In the genomic region with DNA sequence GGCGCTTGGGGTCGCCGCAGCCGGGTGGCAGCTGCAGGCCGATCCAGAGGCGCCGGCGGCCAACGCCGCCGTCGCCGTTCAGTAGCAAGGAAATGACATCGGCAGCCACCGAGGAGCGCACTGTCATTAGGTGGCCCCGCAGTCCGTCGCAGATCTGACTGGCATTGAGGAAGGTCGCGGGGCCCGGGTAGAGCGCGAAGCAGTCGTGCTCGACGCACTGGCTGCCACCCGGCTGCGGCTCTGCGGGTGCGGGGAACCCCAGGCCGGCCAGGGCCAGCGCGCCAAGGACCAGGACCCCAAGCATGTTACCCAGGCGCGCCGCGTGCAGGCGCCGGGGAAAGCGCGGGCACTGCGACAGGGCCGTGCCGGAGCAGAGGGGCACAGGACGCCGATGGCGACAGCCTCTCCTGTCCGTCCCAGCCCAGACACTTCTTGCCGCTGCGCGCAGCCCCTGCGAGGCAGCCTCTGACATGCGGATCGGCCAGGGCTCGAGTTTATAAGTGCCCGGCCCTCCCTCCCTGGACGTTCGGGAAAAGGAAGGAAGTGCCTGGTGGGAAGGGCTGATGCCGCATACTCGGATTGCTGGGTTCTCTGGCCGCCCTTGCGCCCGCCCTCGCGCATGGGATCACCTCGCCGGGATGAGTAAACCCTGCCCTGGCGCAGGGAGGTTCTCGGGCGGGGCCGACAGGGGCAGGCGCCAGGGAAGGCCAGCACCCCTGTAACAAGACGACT, we compare ENCODE assay signal across 8 cellular contexts. TPM values are rescaled to one million over a fixed set of nuclear protein-coding genes. Genes with fewer than 3 reads are reported as not detected.
DNase-seq lines count a peak whose midpoint lies in the region; ATAC-seq and TF ChIP-seq lines count a peak whose summit lies in the region.

A gene with protein sequence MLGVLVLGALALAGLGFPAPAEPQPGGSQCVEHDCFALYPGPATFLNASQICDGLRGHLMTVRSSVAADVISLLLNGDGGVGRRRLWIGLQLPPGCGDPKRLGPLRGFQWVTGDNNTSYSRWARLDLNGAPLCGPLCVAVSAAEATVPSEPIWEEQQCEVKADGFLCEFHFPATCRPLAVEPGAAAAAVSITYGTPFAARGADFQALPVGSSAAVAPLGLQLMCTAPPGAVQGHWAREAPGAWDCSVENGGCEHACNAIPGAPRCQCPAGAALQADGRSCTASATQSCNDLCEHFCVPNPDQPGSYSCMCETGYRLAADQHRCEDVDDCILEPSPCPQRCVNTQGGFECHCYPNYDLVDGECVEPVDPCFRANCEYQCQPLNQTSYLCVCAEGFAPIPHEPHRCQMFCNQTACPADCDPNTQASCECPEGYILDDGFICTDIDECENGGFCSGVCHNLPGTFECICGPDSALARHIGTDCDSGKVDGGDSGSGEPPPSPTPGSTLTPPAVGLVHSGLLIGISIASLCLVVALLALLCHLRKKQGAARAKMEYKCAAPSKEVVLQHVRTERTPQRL (minus strand): TSS at position 472 of the 732 bp plus-strand sequence. CDS start 168 bp downstream, at position 304.

- H3K4me1 ChIP-seq in ovary (ENCODE audit: insufficient read depth): peaks cover 7% of the 10 kb centered on the region

- no peaks in the 10 kb centered on the region for H3K9me3 ChIP-seq in ovary

- POLR2A ChIA-PET in activated CD4-positive, alpha-beta memory T cell treated with anti-CD3 and anti-CD28 coated beads, Interleukin-2, amount 10 ng/mL, durations not matched to agents 7 days and 5 days (lab: Charles Lee): no interaction called here

- peak within 1 kb of the TSS; percentile 36 for H3K4me3 ChIP-seq in ovary

- CTCF ChIA-PET in activated CD4-positive, alpha-beta memory T cell treated with anti-CD3 and anti-CD28 coated beads, Interleukin-2, amount 10 ng/mL, durations not matched to agents 7 days and 5 days (lab: Charles Lee): interaction anchor here (2.0 kb wide), 1 partner anchor 152 kb away, joined by 7 read pairs; no protein-coding TSS in a partner anchor

- WGBS in ovary, 3 donors: 0 to 1% (median 0%) methylated on average over 48 to 74 of the region's 74 CpGs

- ATAC-seq in Right ventricle myocardium inferior: peak; percentile 74
- no peak for ATAC-seq in HG02938 (IDR thresholded peaks at IDR 0.05; ENCODE audit: unreplicated experiment)
- ATAC-seq in GM21825 (IDR thresholded peaks at IDR 0.05; ENCODE audit: unreplicated experiment): no peak

- peak within 1 kb of the TSS; percentile 17 for H3K4me3 Mint-ChIP-seq in activated CD4-positive, alpha-beta memory T cell treated with anti-CD3 and anti-CD28 coated beads, Interleukin-2, amount 10 ng/mL, durations not matched to agents 7 days and 5 days

- no peak for TF ChIP-seq CTCF in ovary (IDR thresholded peaks at IDR 0.05)

- intact Hi-C loops in Right ventricle myocardium inferior (cut with DNase I): loop anchor here (2.0 to 5.0 kb wide), 3 partner anchors 187 to 357 kb away; no protein-coding TSS in a partner anchor
- intact Hi-C loops in ovary (cut with DNase I): loop anchor here in 2 of 4 donors (5.0 to 10.0 kb wide), 3 partner anchors 193 to 357 kb away; no protein-coding TSS in a partner anchor

- H3K36me3 Mint-ChIP-seq in activated CD4-positive, alpha-beta memory T cell treated with anti-CD3 and anti-CD28 coated beads, Interleukin-2, amount 10 ng/mL, durations not matched to agents 7 days and 5 days (ENCODE audit: low read depth): no peaks in the 10 kb centered on the region

- H3K4me1 Mint-ChIP-seq in activated CD4-positive, alpha-beta memory T cell treated with anti-CD3 and anti-CD28 coated beads, Interleukin-2, amount 10 ng/mL, durations not matched to agents 7 days and 5 days: peaks cover 9% of the 10 kb centered on the region

- peaks cover 67% of the 10 kb centered on the region for H3K27me3 Mint-ChIP-seq in activated CD4-positive, alpha-beta memory T cell treated with anti-CD3 and anti-CD28 coated beads, Interleukin-2, amount 10 ng/mL, durations not matched to agents 7 days and 5 days

- H3K27ac ChIP-seq in ovary: peak within 1 kb of the TSS; percentile 17 to 36

- peak; percentile 20 for TF ChIP-seq POLR2A in ovary (IDR thresholded peaks at IDR 0.05)

- DNase-seq in SIG-M5 treated with dmso at 0.1 percent for 504 hours (lab: John Stamatoyannopoulos, UW; ENCODE audit: unreplicated experiment) (peak; percentile 70), SIG-M5 (lab: John Stamatoyannopoulos, UW) (no peak), Right ventricle myocardium inferior (ENCODE audit: missing footprints) (peak; percentile 93), ovary (peak; percentile 33 to 64 (median 57)), HuH-7.5 (ENCODE audit: low spot score) (no peak)
- peak; percentile 20 for DNase-seq in activated CD4-positive, alpha-beta memory T cell treated with anti-CD3 and anti-CD28 coated beads, Interleukin-2, amount 10 ng/mL, durations not matched to agents 7 days and 5 days

- H3K27ac Mint-ChIP-seq in activated CD4-positive, alpha-beta memory T cell treated with anti-CD3 and anti-CD28 coated beads, Interleukin-2, amount 10 ng/mL, durations not matched to agents 7 days and 5 days: no peak within 1 kb of the TSS

- H3K36me3 ChIP-seq in ovary: no peaks in the 10 kb centered on the region

- no peaks in the 10 kb centered on the region for H3K27me3 ChIP-seq in ovary

- no peaks in the 10 kb centered on the region for H3K9me3 Mint-ChIP-seq in activated CD4-positive, alpha-beta memory T cell treated with anti-CD3 and anti-CD28 coated beads, Interleukin-2, amount 10 ng/mL, durations not matched to agents 7 days and 5 days

- TF ChIP-seq EP300 in ovary (IDR thresholded peaks at IDR 0.05): no peak

RNA-seq across cellular contexts. Expression of the gene that starts here (rescaled TPM):
- total RNA-seq in activated CD4-positive, alpha-beta memory T cell treated with anti-CD3 and anti-CD28 coated beads, Interleukin-2, amount 10 ng/mL, durations not matched to agents 7 days and 5 days: not detected
- 17.4 TPM for total RNA-seq in Right ventricle myocardium inferior
- 10 to 100 TPM in 3 of 7 donors, 1 to 10 TPM in 4; 2.5 to 29.3 (median 9.7) TPM for total RNA-seq in ovary
- polyA plus RNA-seq in ovary: 10 to 100 TPM in 1 of 2 donors, 1 to 10 TPM in 1; 7.3 to 24.0 TPM

Comparison
In these comparisons a context has a peak if more than half of its experiments do, and no peak if none do; other contexts are left out.
1. DNase-seq: peak in SIG-M5 treated with dmso at 0.1 percent for 504 hours (single experiment), Right ventricle myocardium inferior (single experiment) and ovary (5 of 5); none in SIG-M5 (single experiment) and HuH-7.5 (single experiment).
2. Peak in DNase-seq in activated CD4-positive, alpha-beta memory T cell treated with anti-CD3 and anti-CD28 coated beads, Interleukin-2, amount 10 ng/mL, durations not matched to agents 7 days and 5 days; RNA of the gene not detected or under 1 TPM.